Comparison of ENCODE assay signal across 11 cellular contexts in genomic region chrX:12951590-12951965, GRCh38. TPM values are rescaled to one million over a fixed set of nuclear protein-coding genes. Genes with fewer than 3 reads are reported as not detected.
DNase-seq lines count a peak whose midpoint lies in the region; ATAC-seq and TF ChIP-seq lines count a peak whose summit lies in the region.
"Had no signal": no experiment of that assay in that cellular context is flagged by ENCODE, and none has a peak within 500 bp of the region (broad histone marks: within the 10 kb centered on the region; RNA-seq: fewer than 3 reads in every experiment).

No MANE protein-coding gene starts in this region.

- no peaks in the 10 kb centered on the region for H3K36me3 Mint-ChIP-seq in CD14-positive monocyte
- H3K36me3 Mint-ChIP-seq in activated T-helper 17 cell treated with anti-CD3 and anti-CD28 coated beads, Interleukin-2, amount 50 U/mL, for 72 hours (ENCODE audit: low read depth): peaks cover 27% of the 10 kb centered on the region
- no peaks in the 10 kb centered on the region for H3K36me3 Mint-ChIP-seq in naive B cell

- peak overlapping the region; percentile 31 for H3K4me3 ChIP-seq in GM12875 (ENCODE audit: low read depth, low read length)
- H3K4me3 ChIP-seq: GM23338 had no signal

- H3K9me3 Mint-ChIP-seq in CD14-positive monocyte (peaks cover 0 to 29% (median 11%) of the 10 kb centered on the region in 7 donors), naive B cell (peaks cover 0 to 2% (median 0%) of the 10 kb centered on the region in 7 donors)
- no peaks in the 10 kb centered on the region for H3K9me3 Mint-ChIP-seq in activated T-helper 17 cell treated with anti-CD3 and anti-CD28 coated beads, Interleukin-2, amount 50 U/mL, for 72 hours
- H3K9me3 Mint-ChIP-seq: GM23338 had no signal

- ATAC-seq in activated T-helper 17 cell treated with anti-CD3 and anti-CD28 coated beads, Interleukin-2, amount 50 U/mL, for 72 hours (replicated peaks): no peak
- ATAC-seq in naive B cell (ENCODE audit: low read depth in 2 of 2) (no peak), GM21390 (IDR thresholded peaks at IDR 0.05; ENCODE audit: unreplicated experiment) (no peak)

- H3K27ac Mint-ChIP-seq in CD14-positive monocyte (peak overlapping the region; percentile 96 to 99 (median 98)), naive B cell (peak overlapping the region; percentile 93 to 100 (median 99))
- H3K27ac Mint-ChIP-seq in activated T-helper 17 cell treated with anti-CD3 and anti-CD28 coated beads, Interleukin-2, amount 50 U/mL, for 72 hours: peak overlapping the region; percentile 99
- H3K27ac Mint-ChIP-seq: GM23338 had no signal

- DNase-seq in CD14-positive monocyte (ENCODE audit: low spot score) (no peak), naive B cell (no peak), DMS53 (lab: John Stamatoyannopoulos, UW) (no peak), globus pallidus (ENCODE audit: low spot score) (no peak), NCI-H446 treated with DMSO at 0.1 percent for 48 hours (lab: John Stamatoyannopoulos, UW) (no peak)
- DNase-seq: NCI-H1092, NCI-H510A had no signal

- H3K27me3 Mint-ChIP-seq in CD14-positive monocyte (ENCODE audit: low read depth in 3 of 3): peaks cover 0 to 32% (median 0%) of the 10 kb centered on the region in 3 donors
- H3K27me3 Mint-ChIP-seq in activated T-helper 17 cell treated with anti-CD3 and anti-CD28 coated beads, Interleukin-2, amount 50 U/mL, for 72 hours: no peaks in the 10 kb centered on the region
- H3K27me3 Mint-ChIP-seq in naive B cell: no peaks in the 10 kb centered on the region

- TF ChIP-seq CTCF in CD14-positive monocyte (IDR thresholded peaks at IDR 0.05) (no peak), GM12875 (IDR thresholded peaks at IDR 0.05; ENCODE audit: borderline replicate concordance, insufficient read depth, low read depth, low read length) (no peak)

- peak overlapping the region; percentile 21 to 77 for H3K4me3 Mint-ChIP-seq in CD14-positive monocyte
- peak overlapping the region; percentile 97 for H3K4me3 Mint-ChIP-seq in activated T-helper 17 cell treated with anti-CD3 and anti-CD28 coated beads, Interleukin-2, amount 50 U/mL, for 72 hours
- H3K4me3 Mint-ChIP-seq in naive B cell: peak overlapping the region; percentile 67 to 86 (median 84)
- H3K4me3 Mint-ChIP-seq: GM23338 had no signal

- intact Hi-C loops in CD14-positive monocyte (cut with micrococcal nuclease): loop anchor here (5.0 to 10.0 kb wide), 3 partner anchors 53 to 543 kb away; no protein-coding TSS in a partner anchor

- H3K4me1 Mint-ChIP-seq in CD14-positive monocyte: peaks cover 79% of the 10 kb centered on the region
- H3K4me1 Mint-ChIP-seq in activated T-helper 17 cell treated with anti-CD3 and anti-CD28 coated beads, Interleukin-2, amount 50 U/mL, for 72 hours: peaks cover 23% of the 10 kb centered on the region
- peaks cover 50 to 95% (median 70%) of the 10 kb centered on the region in 3 donors for H3K4me1 Mint-ChIP-seq in naive B cell

RNA-seq across cellular contexts. Expression of gene TMSB4X, which starts 23.3 kb away (rescaled TPM):
- over 10,000 TPM; 27,127 to 31,074 TPM for polyA plus RNA-seq in CD14-positive monocyte
- total RNA-seq in activated T-helper 17 cell treated with anti-CD3 and anti-CD28 coated beads, Interleukin-2, amount 50 U/mL, for 72 hours: 1,000 to 10,000 TPM; 6,631 to 7,873 TPM
- over 10,000 TPM; 18,491 to 24,142 (median 22,031) TPM for polyA plus RNA-seq in naive B cell (ENCODE audit: low read depth in 6 of 6)

RNA-seq across cellular contexts. Expression of gene TLR8, which starts 45.2 kb away (rescaled TPM):
- polyA plus RNA-seq in CD14-positive monocyte (10 to 100 TPM; 48.5 to 61.9 TPM), naive B cell (ENCODE audit: low read depth in 6 of 6) (under 1 TPM in 5 of 6 donors, not detected in 1; 0.07 to 0.13 (median 0.12) TPM)
- total RNA-seq in activated T-helper 17 cell treated with anti-CD3 and anti-CD28 coated beads, Interleukin-2, amount 50 U/mL, for 72 hours: not detected
- total RNA-seq: GM23338 had no signal
- polyA plus RNA-seq: GM23338 had no signal

Comparison
In these comparisons a context has a peak if more than half of its experiments do, and no peak if none do; other contexts are left out.
1. RNA of gene TLR8, which starts 45.2 kb away (polyA plus RNA-seq): 48.5 to 61.9 TPM in CD14-positive monocyte; 0.07 to 0.13 TPM in naive B cell; every median in the first group is over 10 times any median in the second.
2. Peak in every context shown above with its lines, with median percentiles within 50 percentile points of each other: H3K27ac Mint-ChIP-seq and H3K4me3 Mint-ChIP-seq.